Comparison of ENCODE assay signal across 1 cellular context in genomic region chr2:199850718-199851498, GRCh38.
TF ChIP-seq lines count a peak whose summit lies in the region.

Gene FTCDNL1, minus strand, starts transcription at chr2:199851192. Its CDS starts 2,230 bp downstream, at chr2:199848962.

TF ChIP-seq in HepG2, 621 proteins besides CTCF, POLR2A, EP300 and RAD21 (continued from another document and continues in another):
- TF ChIP-seq ZIK1 (CRISPR knock-in tag; IDR thresholded peaks at IDR 0.05; ENCODE audit: borderline replicate concordance, low read depth) (peak; percentile 84; the same call in 1 of the 2 replicates), E2F1 (CRISPR knock-in tag; IDR thresholded peaks at IDR 0.05) (peak; percentile 70), NCOR1 (IDR thresholded peaks at IDR 0.05; ENCODE audit: borderline replicate concordance, low read length) (no peak), ZNF121 (CRISPR knock-in tag; IDR thresholded peaks at IDR 0.05) (0 out of 2 replicates have a peak, but pooled peaks have one; percentile 9), ELF1 (CRISPR knock-in tag; IDR thresholded peaks at IDR 0.05) (no peak; the same call in 1 of the 2 replicates), TP53 (CRISPR knock-in tag; conservative IDR thresholded peaks at IDR 0.05) (no peak), MXD4 (CRISPR knock-in tag; IDR thresholded peaks at IDR 0.05) (peak; percentile 61; the same call in 1 of the 2 replicates), HHEX (CRISPR knock-in tag; IDR thresholded peaks at IDR 0.05) (no peak), ZNF567 (CRISPR knock-in tag; IDR thresholded peaks at IDR 0.05; ENCODE audit: borderline replicate concordance) (no peak), FIP1L1 (IDR thresholded peaks at IDR 0.05; ENCODE audit: borderline replicate concordance, insufficient read depth, low read depth, low read length) (no peak), RBAK (CRISPR knock-in tag; IDR thresholded peaks at IDR 0.05) (no peak), MTF1 (CRISPR knock-in tag; IDR thresholded peaks at IDR 0.05) (no peak; the same call in 1 of the 2 replicates), NFATC3 (CRISPR knock-in tag; IDR thresholded peaks at IDR 0.05) (no peak), NFKB2 (CRISPR knock-in tag; IDR thresholded peaks at IDR 0.05; ENCODE audit: borderline replicate concordance) (peak; percentile 92; the same call in 1 of the 2 replicates), ATF7-NPFF (CRISPR knock-in tag; IDR thresholded peaks at IDR 0.05; ENCODE audit: low read depth) (peak; percentile 94), ZNF563 (CRISPR knock-in tag; IDR thresholded peaks at IDR 0.05) (peak; percentile 97), ZNF652 (CRISPR knock-in tag; IDR thresholded peaks at IDR 0.05; ENCODE audit: borderline replicate concordance, low read depth) (no peak), ZNF318 (CRISPR knock-in tag; IDR thresholded peaks at IDR 0.05) (no peak), CBX5 (CRISPR knock-in tag; IDR thresholded peaks at IDR 0.05; ENCODE audit: borderline replicate concordance) (peak; percentile 54; the same call in 1 of the 2 replicates), TBP (CRISPR knock-in tag; IDR thresholded peaks at IDR 0.05) (no peak), MTA3 (CRISPR knock-in tag; IDR thresholded peaks at IDR 0.05) (no peak), ZNF570 (CRISPR knock-in tag; IDR thresholded peaks at IDR 0.05; ENCODE audit: borderline replicate concordance) (no peak), ZNF589 (CRISPR knock-in tag; conservative IDR thresholded peaks at IDR 0.05) (no peak), SMYD3 (CRISPR knock-in tag; IDR thresholded peaks at IDR 0.05) (peak; percentile 80), NFYC (CRISPR knock-in tag; IDR thresholded peaks at IDR 0.05) (no peak), SYNCRIP (IDR thresholded peaks at IDR 0.05; ENCODE audit: insufficient read depth, low read depth, low read length) (no peak), ZNF431 (CRISPR knock-in tag; IDR thresholded peaks at IDR 0.05; ENCODE audit: borderline replicate concordance, low read depth) (no peak; the same call in 1 of the 2 replicates), PAWR (CRISPR knock-in tag; IDR thresholded peaks at IDR 0.05; ENCODE audit: borderline replicate concordance) (no peak), MNT (IDR thresholded peaks at IDR 0.05) (0 out of 2 replicates have a peak, but pooled peaks have one; percentile 15), RELA (CRISPR knock-in tag; IDR thresholded peaks at IDR 0.05) (no peak), MED13 (CRISPR knock-in tag; IDR thresholded peaks at IDR 0.05) (no peak; the same call in 1 of the 2 replicates), TGIF2 (CRISPR knock-in tag; IDR thresholded peaks at IDR 0.05) (0 out of 2 replicates have a peak, but pooled peaks have one; percentile 40)
- TF ChIP-seq, protein P1, sequence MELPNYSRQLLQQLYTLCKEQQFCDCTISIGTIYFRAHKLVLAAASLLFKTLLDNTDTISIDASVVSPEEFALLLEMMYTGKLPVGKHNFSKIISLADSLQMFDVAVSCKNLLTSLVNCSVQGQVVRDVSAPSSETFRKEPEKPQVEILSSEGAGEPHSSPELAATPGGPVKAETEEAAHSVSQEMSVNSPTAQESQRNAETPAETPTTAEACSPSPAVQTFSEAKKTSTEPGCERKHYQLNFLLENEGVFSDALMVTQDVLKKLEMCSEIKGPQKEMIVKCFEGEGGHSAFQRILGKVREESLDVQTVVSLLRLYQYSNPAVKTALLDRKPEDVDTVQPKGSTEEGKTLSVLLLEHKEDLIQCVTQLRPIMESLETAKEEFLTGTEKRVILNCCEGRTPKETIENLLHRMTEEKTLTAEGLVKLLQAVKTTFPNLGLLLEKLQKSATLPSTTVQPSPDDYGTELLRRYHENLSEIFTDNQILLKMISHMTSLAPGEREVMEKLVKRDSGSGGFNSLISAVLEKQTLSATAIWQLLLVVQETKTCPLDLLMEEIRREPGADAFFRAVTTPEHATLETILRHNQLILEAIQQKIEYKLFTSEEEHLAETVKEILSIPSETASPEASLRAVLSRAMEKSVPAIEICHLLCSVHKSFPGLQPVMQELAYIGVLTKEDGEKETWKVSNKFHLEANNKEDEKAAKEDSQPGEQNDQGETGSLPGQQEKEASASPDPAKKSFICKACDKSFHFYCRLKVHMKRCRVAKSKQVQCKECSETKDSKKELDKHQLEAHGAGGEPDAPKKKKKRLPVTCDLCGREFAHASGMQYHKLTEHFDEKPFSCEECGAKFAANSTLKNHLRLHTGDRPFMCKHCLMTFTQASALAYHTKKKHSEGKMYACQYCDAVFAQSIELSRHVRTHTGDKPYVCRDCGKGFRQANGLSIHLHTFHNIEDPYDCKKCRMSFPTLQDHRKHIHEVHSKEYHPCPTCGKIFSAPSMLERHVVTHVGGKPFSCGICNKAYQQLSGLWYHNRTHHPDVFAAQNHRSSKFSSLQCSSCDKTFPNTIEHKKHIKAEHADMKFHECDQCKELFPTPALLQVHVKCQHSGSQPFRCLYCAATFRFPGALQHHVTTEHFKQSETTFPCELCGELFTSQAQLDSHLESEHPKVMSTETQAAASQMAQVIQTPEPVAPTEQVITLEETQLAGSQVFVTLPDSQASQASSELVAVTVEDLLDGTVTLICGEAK (IDR thresholded peaks at IDR 0.05) = no peak
- TF ChIP-seq, protein P1 (CRISPR knock-in tag; IDR thresholded peaks at IDR 0.05) = peak; percentile 87
- TF ChIP-seq, protein P2, sequence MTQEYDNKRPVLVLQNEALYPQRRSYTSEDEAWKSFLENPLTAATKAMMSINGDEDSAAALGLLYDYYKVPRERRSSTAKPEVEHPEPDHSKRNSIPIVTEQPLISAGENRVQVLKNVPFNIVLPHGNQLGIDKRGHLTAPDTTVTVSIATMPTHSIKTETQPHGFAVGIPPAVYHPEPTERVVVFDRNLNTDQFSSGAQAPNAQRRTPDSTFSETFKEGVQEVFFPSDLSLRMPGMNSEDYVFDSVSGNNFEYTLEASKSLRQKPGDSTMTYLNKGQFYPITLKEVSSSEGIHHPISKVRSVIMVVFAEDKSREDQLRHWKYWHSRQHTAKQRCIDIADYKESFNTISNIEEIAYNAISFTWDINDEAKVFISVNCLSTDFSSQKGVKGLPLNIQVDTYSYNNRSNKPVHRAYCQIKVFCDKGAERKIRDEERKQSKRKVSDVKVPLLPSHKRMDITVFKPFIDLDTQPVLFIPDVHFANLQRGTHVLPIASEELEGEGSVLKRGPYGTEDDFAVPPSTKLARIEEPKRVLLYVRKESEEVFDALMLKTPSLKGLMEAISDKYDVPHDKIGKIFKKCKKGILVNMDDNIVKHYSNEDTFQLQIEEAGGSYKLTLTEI (CRISPR knock-in tag; conservative IDR thresholded peaks at IDR 0.05) = no peak
- TF ChIP-seq, protein P3, sequence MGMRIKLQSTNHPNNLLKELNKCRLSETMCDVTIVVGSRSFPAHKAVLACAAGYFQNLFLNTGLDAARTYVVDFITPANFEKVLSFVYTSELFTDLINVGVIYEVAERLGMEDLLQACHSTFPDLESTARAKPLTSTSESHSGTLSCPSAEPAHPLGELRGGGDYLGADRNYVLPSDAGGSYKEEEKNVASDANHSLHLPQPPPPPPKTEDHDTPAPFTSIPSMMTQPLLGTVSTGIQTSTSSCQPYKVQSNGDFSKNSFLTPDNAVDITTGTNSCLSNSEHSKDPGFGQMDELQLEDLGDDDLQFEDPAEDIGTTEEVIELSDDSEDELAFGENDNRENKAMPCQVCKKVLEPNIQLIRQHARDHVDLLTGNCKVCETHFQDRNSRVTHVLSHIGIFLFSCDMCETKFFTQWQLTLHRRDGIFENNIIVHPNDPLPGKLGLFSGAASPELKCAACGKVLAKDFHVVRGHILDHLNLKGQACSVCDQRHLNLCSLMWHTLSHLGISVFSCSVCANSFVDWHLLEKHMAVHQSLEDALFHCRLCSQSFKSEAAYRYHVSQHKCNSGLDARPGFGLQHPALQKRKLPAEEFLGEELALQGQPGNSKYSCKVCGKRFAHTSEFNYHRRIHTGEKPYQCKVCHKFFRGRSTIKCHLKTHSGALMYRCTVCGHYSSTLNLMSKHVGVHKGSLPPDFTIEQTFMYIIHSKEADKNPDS (CRISPR knock-in tag; IDR thresholded peaks at IDR 0.05) = no peak
